In genomic region chr1:1919304-1920056, GRCh38 we compare ENCODE assay signal across 8 cellular contexts. TPM values are rescaled to one million over a fixed set of nuclear protein-coding genes. Genes with fewer than 3 reads are reported as not detected.
DNase-seq lines count a peak whose midpoint lies in the region; ATAC-seq and TF ChIP-seq lines count a peak whose summit lies in the region.

No MANE protein-coding gene starts in this region.

- ATAC-seq in GM18909 (IDR thresholded peaks at IDR 0.05; ENCODE audit: poor library complexity, unreplicated experiment) (peak; percentile 84), HG03139 (IDR thresholded peaks at IDR 0.05; ENCODE audit: unreplicated experiment) (peak; percentile 79), activated B cell treated with CpG ODN at 0.5 μM for 24 hours (ENCODE audit: low read depth) (peak; percentile 90)

- H3K27ac Mint-ChIP-seq in activated B cell treated with CpG ODN at 0.5 μM for 24 hours = peak overlapping the region; percentile 56

- H3K9me3 Mint-ChIP-seq in activated B cell treated with CpG ODN at 0.5 μM for 24 hours = no peaks in the 10 kb centered on the region

- POLR2A ChIA-PET in activated B cell treated with CpG ODN at 0.5 μM for 24 hours (lab: Charles Lee) = interaction anchor here (0.6 to 1.1 kb wide), 4 partner anchors 9 to 717 kb away, joined by 3 to 5 read pairs (median 4); no protein-coding TSS in a partner anchor

- no peaks in the 10 kb centered on the region for H3K27me3 Mint-ChIP-seq in activated B cell treated with CpG ODN at 0.5 μM for 24 hours

- H3K4me1 Mint-ChIP-seq in activated B cell treated with CpG ODN at 0.5 μM for 24 hours = no peaks in the 10 kb centered on the region

- CTCF ChIA-PET in activated B cell treated with CpG ODN at 0.5 μM for 24 hours (lab: Charles Lee) = no interaction called here

- H3K4me3 Mint-ChIP-seq in activated B cell treated with CpG ODN at 0.5 μM for 24 hours = peak overlapping the region; percentile 73

- no peak for TF ChIP-seq CTCF in activated B cell treated with CpG ODN at 0.5 μM for 24 hours (IDR thresholded peaks at IDR 0.05)

- H3K36me3 Mint-ChIP-seq in activated B cell treated with CpG ODN at 0.5 μM for 24 hours (ENCODE audit: low read depth) = no peaks in the 10 kb centered on the region

- DNase-seq in AG08396 (ENCODE audit: low spot score) (peak; percentile 100), NCI-H2196 treated with DMSO at 0.1 percent for 48 hours (lab: John Stamatoyannopoulos, UW; ENCODE audit: unreplicated experiment) (peak; percentile 95), activated B cell treated with CpG ODN at 0.5 μM for 24 hours (peak; percentile 100), islet precursor cell (peak; percentile 100)
- DNase-seq in central memory CD4-positive, alpha-beta T cell = peak; percentile 100
- peak; percentile 97 for DNase-seq in stimulated activated CD4-positive, alpha-beta T cell treated with anti-CD3 and anti-CD28 coated beads, Interleukin-12 subunit alpha, Interleukin-12 subunit beta, amount 100 ng/mL, for 4 hours

- intact Hi-C loops in activated B cell treated with CpG ODN at 0.5 μM for 24 hours (cut with micrococcal nuclease) = loop anchor here (1.0 to 5.0 kb wide), 6 partner anchors 10 to 473 kb away; partner anchors contain the start of genes MORN1, RER1 and SSU72

RNA-seq across cellular contexts. Expression of gene TMEM52, which starts 0.4 kb away (rescaled TPM):
- total RNA-seq in activated B cell treated with CpG ODN at 0.5 μM for 24 hours = 0.29 and 0.51 TPM in 2 replicates

RNA-seq across cellular contexts. Expression of gene CALML6, which starts 4.4 kb away (rescaled TPM):
- 0.73 and 1.3 TPM in 2 replicates for total RNA-seq in activated B cell treated with CpG ODN at 0.5 μM for 24 hours

RNA-seq across cellular contexts. Expression of gene GNB1, which starts 28.6 kb away (rescaled TPM):
- total RNA-seq in activated B cell treated with CpG ODN at 0.5 μM for 24 hours = 266 and 302 TPM in 2 replicates

Comparison
In these comparisons a context has a peak if more than half of its experiments do, and no peak if none do; other contexts are left out.
1. Peak in every context shown above with its lines: DNase-seq and ATAC-seq.